In the genomic region with DNA sequence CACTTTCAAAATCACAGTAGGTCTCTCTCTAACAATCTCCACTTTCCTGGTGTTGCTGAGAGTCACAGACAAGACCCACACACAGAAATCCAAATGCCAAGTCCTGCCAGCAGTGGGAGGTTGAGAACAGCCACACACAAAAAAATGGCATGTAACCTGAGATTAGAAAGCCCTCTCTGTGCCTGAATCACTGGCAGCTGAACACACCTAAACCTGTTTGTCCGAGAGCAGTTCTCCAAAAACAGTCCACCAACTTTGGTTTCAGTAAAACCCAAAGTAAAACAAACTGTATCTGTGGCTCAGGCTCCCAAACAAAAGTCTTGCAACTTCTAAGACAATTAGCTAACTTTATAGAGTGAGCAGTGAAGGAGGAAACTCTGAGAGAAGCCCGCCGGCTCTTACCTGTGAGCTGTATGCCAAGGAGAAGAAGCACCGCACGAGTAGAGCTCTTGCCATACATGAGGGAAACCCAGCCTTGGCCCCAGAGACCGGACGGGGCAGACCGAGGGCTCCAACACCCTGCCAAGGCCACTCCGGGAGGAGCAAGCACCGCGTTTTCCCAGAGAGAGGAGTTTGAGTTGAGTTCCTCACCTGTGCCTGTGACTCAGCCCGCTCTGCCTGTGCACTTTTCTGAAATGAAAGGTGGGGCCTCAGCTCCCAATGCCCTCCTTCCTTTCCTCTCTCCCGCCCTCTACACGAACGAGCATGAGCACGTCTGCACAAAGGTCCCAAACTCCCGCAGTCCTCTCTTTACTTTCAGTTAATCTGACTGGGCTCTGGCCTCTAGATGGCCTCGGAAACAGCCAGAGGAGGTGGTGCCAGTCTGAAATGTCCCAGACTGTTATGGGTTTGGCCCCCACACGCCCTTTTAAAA, we compare ENCODE assay signal across 8 cellular contexts. TPM values are rescaled to one million over a fixed set of nuclear protein-coding genes. Genes with fewer than 3 reads are reported as not detected.
DNase-seq lines count a peak whose midpoint lies in the region; ATAC-seq, FAIRE-seq and TF ChIP-seq lines count a peak whose summit lies in the region.

A gene (minus strand): TSS at position 604 of the 874 bp plus-strand sequence. CDS start 144 bp downstream, at position 460.

- no peaks in the 10 kb centered on the region for H3K9me3 ChIP-seq in RWPE2 (ENCODE audit: severe bottlenecking)

- H3K4me3 ChIP-seq in RWPE2 (ENCODE audit: severe bottlenecking) = peak within 1 kb of the TSS; percentile 63
- H3K4me3 ChIP-seq in epithelial cell of esophagus (ENCODE audit: low read length) = peak within 1 kb of the TSS; percentile 91

- TF ChIP-seq CTCF in RWPE2 (IDR thresholded peaks at IDR 0.05; ENCODE audit: poor library complexity, severe bottlenecking) (peak; percentile 29), epithelial cell of esophagus (IDR thresholded peaks at IDR 0.05; ENCODE audit: insufficient read depth, low read depth, low read length, missing control alignments) (peak; percentile 41)

- H3K4me3 Mint-ChIP-seq in naive thymus-derived CD8-positive, alpha-beta T cell = peak within 1 kb of the TSS; percentile 85 to 92 (median 88)

- H3K4me1 Mint-ChIP-seq in naive thymus-derived CD8-positive, alpha-beta T cell = peaks cover 26 to 60% (median 53%) of the 10 kb centered on the region in 4 donors

- peak within 1 kb of the TSS; percentile 62 to 95 (median 86) for H3K27ac Mint-ChIP-seq in naive thymus-derived CD8-positive, alpha-beta T cell

- no peaks in the 10 kb centered on the region for H3K9me3 Mint-ChIP-seq in naive thymus-derived CD8-positive, alpha-beta T cell

- ATAC-seq in RWPE2 (ENCODE audit: low read depth) = peak; percentile 89
- peak; percentile 67 to 73 for ATAC-seq in naive thymus-derived CD8-positive, alpha-beta T cell
- no peak for ATAC-seq in GM21619 (IDR thresholded peaks at IDR 0.05; ENCODE audit: unreplicated experiment)
- no peak for ATAC-seq in GM21717 (IDR thresholded peaks at IDR 0.05; ENCODE audit: unreplicated experiment)

- H3K27me3 ChIP-seq in RWPE2 (ENCODE audit: insufficient read depth, poor library complexity, severe bottlenecking) = no peaks in the 10 kb centered on the region

- POLR2A ChIA-PET in naive thymus-derived CD8-positive, alpha-beta T cell (lab: Charles Lee) = interaction anchor here (0.5 to 1.4 kb wide), 9 partner anchors 8 to 65 kb away, joined by 3 to 5 read pairs (median 3); a partner anchor contains a TSS

- peaks cover 0 to 5% (median 0%) of the 10 kb centered on the region in 3 donors for H3K36me3 Mint-ChIP-seq in naive thymus-derived CD8-positive, alpha-beta T cell

- peak; percentile 21 for DNase-seq in HTR-8/SVneo (ENCODE audit: insufficient read length, low spot score)
- DNase-seq in RWPE2 (ENCODE audit: low spot score) = peak; percentile 94
- DNase-seq in epithelial cell of esophagus (ENCODE audit: low read depth) = peak; percentile 98
- peak in 5 of 10 donors; percentile 21 to 46 (median 33) for DNase-seq in naive thymus-derived CD8-positive, alpha-beta T cell
- DNase-seq in NCI-H82 (lab: John Stamatoyannopoulos, UW) = no peak
- no peak for DNase-seq in NCI-H446 (lab: John Stamatoyannopoulos, UW)

- peaks cover 44% of the 10 kb centered on the region for H3K4me1 ChIP-seq in RWPE2 (ENCODE audit: insufficient read depth, poor library complexity, severe bottlenecking)

- peak within 1 kb of the TSS; percentile 92 for H3K27ac ChIP-seq in RWPE2 (ENCODE audit: poor library complexity, severe bottlenecking)

- H3K27me3 Mint-ChIP-seq in naive thymus-derived CD8-positive, alpha-beta T cell = peaks cover 0 to 6% (median 0%) of the 10 kb centered on the region in 5 donors

- peaks cover 40% of the 10 kb centered on the region for H3K36me3 ChIP-seq in RWPE2 (ENCODE audit: low read depth)

- FAIRE-seq in HTR-8/SVneo (lab: Jason Lieb, UNC) = no peak

RNA-seq across cellular contexts. Expression of the gene that starts here (rescaled TPM):
- 1 to 10 TPM; 2.8 to 3.1 TPM for total RNA-seq in naive thymus-derived CD8-positive, alpha-beta T cell
- 1 to 10 TPM in 2 of 3 donors, under 1 TPM in 1; 0.94 to 3.1 (median 1.2) TPM for polyA plus RNA-seq in naive thymus-derived CD8-positive, alpha-beta T cell

Comparison
In these comparisons a context has a peak if more than half of its experiments do, and no peak if none do; other contexts are left out.
1. DNase-seq: peak in HTR-8/SVneo (single experiment), RWPE2 (single experiment) and epithelial cell of esophagus (single experiment); none in NCI-H82 (single experiment) and NCI-H446 (0 of 2).
2. ATAC-seq: peak in RWPE2 (single experiment) and naive thymus-derived CD8-positive, alpha-beta T cell (2 of 2); none in GM21619 (single experiment) and GM21717 (single experiment).